Comparison of ENCODE assay signal across 8 cellular contexts in genomic region chr19:45769821-45770191, GRCh38. TPM values are rescaled to one million over a fixed set of nuclear protein-coding genes. Genes with fewer than 3 reads are reported as not detected.
DNase-seq lines count a peak whose midpoint lies in the region; ATAC-seq and TF ChIP-seq lines count a peak whose summit lies in the region.

No MANE protein-coding gene starts in this region.

- H3K27me3 ChIP-seq in Caco-2 (replicated peaks; ENCODE audit: control insufficient read depth, insufficient read depth, low read length) (no peaks in the 10 kb centered on the region), uterus (no peaks in the 10 kb centered on the region)

- CTCF ChIA-PET in Caco-2 (lab: Charles Lee): interaction anchor here (0.6 to 3.6 kb wide), 30 partner anchors 10 to 832 kb away, joined by 3 to 82 read pairs (median 6); partner anchors contain the start of genes CALM3, DMPK, DMWD and FBXO46

- H3K27ac Mint-ChIP-seq in Caco-2 (ENCODE audit: unreplicated experiment) (peak overlapping the region; percentile 96), natural killer cell (peak overlapping the region; percentile 91 to 92)

- H3K4me1 Mint-ChIP-seq in Caco-2 (ENCODE audit: low read depth, unreplicated experiment) (peaks cover 12% of the 10 kb centered on the region), natural killer cell (peaks cover 5 to 28% of the 10 kb centered on the region in 2 donors)

- no peak for TF ChIP-seq POLR2A in erythroblast (IDR thresholded peaks at IDR 0.05; ENCODE audit: low read length)
- no peak for TF ChIP-seq POLR2A in uterus (IDR thresholded peaks at IDR 0.05)

- DNase-seq in Caco-2 (no peak), HS-27A (ENCODE audit: low read depth) (peak; percentile 42), erythroblast (lab: John Stamatoyannopoulos, UW) (peak; percentile 81 to 84), natural killer cell (peak; percentile 69), uterus (peak; percentile 72), retina (no peak)
- DNase-seq in activated CD4-positive, alpha-beta T cell treated with anti-CD3 and anti-CD28 coated beads for 48 hours: peak; percentile 62

- H3K9me3 Mint-ChIP-seq in Caco-2 (ENCODE audit: unreplicated experiment): no peaks in the 10 kb centered on the region
- H3K9me3 Mint-ChIP-seq in natural killer cell: no peaks in the 10 kb centered on the region

- intact Hi-C loops in Caco-2 (cut with micrococcal nuclease; ENCODE audit: unreplicated experiment) (loop anchor here (1.0 to 5.0 kb wide), 7 partner anchors 9 to 112 kb away; partner anchors contain the start of gene FBXO46), natural killer cell (cut with micrococcal nuclease) (loop anchor here (1.0 to 10.0 kb wide), 6 partner anchors 9 to 245 kb away; partner anchors contain the start of genes FOXA3 and SYMPK), uterus (cut with DNase I; ENCODE audit: low total_unique reads) (no loop called here)

- H3K27me3 Mint-ChIP-seq in Caco-2 (ENCODE audit: insufficient read depth, unreplicated experiment): no peaks in the 10 kb centered on the region
- peaks cover 0 to 3% of the 10 kb centered on the region in 2 donors for H3K27me3 Mint-ChIP-seq in natural killer cell (ENCODE audit: low read depth in 2 of 2)

- peak overlapping the region; percentile 97 for H3K4me3 Mint-ChIP-seq in Caco-2 (ENCODE audit: unreplicated experiment)
- peak overlapping the region; percentile 90 for H3K4me3 Mint-ChIP-seq in natural killer cell

- ATAC-seq in natural killer cell (peak; percentile 42 to 65 (median 44)), GM21367 (IDR thresholded peaks at IDR 0.05; ENCODE audit: unreplicated experiment) (no peak)

- H3K4me3 ChIP-seq in Caco-2 (ENCODE audit: low read depth, low read length) (peak overlapping the region; percentile 76), uterus (peak overlapping the region; percentile 47 to 55)

- POLR2A ChIA-PET in Caco-2 (lab: Charles Lee): interaction anchor here (0.5 to 3.7 kb wide), 17 partner anchors 9 to 302 kb away, joined by 3 to 64 read pairs (median 6); partner anchors contain the start of genes DMPK, DMWD, FBXO46 and FOSB

- H3K9me3 ChIP-seq in Caco-2 (no peaks in the 10 kb centered on the region), uterus (no peaks in the 10 kb centered on the region)

- peak overlapping the region; percentile 90 to 92 for H3K27ac ChIP-seq in uterus

- H3K36me3 Mint-ChIP-seq in Caco-2 (ENCODE audit: insufficient read depth, unreplicated experiment): peaks cover 65% of the 10 kb centered on the region
- H3K36me3 Mint-ChIP-seq in natural killer cell: no peaks in the 10 kb centered on the region

- TSS peak; percentile 37 for BruUV-seq in Caco-2 (replicated peaks; lab: Mats Ljungman, UMichigan)

- no peak for TF ChIP-seq CTCF in Caco-2 (IDR thresholded peaks at IDR 0.05; ENCODE audit: insufficient read depth in 1 of 2, low read depth in 1 of 2, low read length in 1 of 2, severe bottlenecking in 1 of 2, unreplicated experiment in 1 of 2)
- TF ChIP-seq CTCF in natural killer cell (IDR thresholded peaks at IDR 0.05): no peak
- TF ChIP-seq CTCF in uterus (IDR thresholded peaks at IDR 0.05): no peak

- no peaks in the 10 kb centered on the region for H3K36me3 ChIP-seq in Caco-2 (ENCODE audit: control insufficient read depth, insufficient read depth, low read length)
- H3K36me3 ChIP-seq in uterus: no peaks in the 10 kb centered on the region

- H3K4me1 ChIP-seq in Caco-2 (peaks cover 6% of the 10 kb centered on the region), uterus (peaks cover 6 to 22% of the 10 kb centered on the region in 2 donors)

RNA-seq across cellular contexts. Expression of gene SIX5, which starts 0.8 kb away (rescaled TPM):
- total RNA-seq in Caco-2 (2022) (23.7 and 28.6 TPM in 2 replicates), natural killer cell (1 to 10 TPM; 2.1 to 3.3 (median 3.1) TPM), uterus (10 to 100 TPM in 2 of 4 donors, 1 to 10 TPM in 2; 4.4 to 48.9 (median 12.5) TPM)

RNA-seq across cellular contexts. Expression of gene DMPK, which starts 12.5 kb away (rescaled TPM):
- total RNA-seq in Caco-2 (2022) (28.1 and 30.2 TPM in 2 replicates), natural killer cell (10 to 100 TPM; 48.1 to 67.5 (median 49.8) TPM), uterus (100 to 1,000 TPM in 1 of 4 donors, 10 to 100 TPM in 3; 15.3 to 211 (median 43.8) TPM)

RNA-seq across cellular contexts. Expression of gene DMWD, which starts 22.8 kb away (rescaled TPM):
- total RNA-seq in Caco-2 (2022) (72.4 and 76.3 TPM in 2 replicates), natural killer cell (10 to 100 TPM; 66.2 to 82.1 (median 66.3) TPM), uterus (100 to 1,000 TPM in 1 of 4 donors, 10 to 100 TPM in 2, 1 to 10 TPM in 1; 4.4 to 103 (median 36.9) TPM)

RNA-seq across cellular contexts. Expression of gene MEIOSIN, which starts 36.6 kb away (rescaled TPM):
- total RNA-seq in Caco-2 (2022): not detected in 2 replicates
- total RNA-seq in natural killer cell: not detected
- not detected for total RNA-seq in uterus

RNA-seq across cellular contexts. Expression of gene FBXO46, which starts 39.1 kb away (rescaled TPM):
- total RNA-seq in Caco-2 (2022) (31.0 and 37.0 TPM in 2 replicates), natural killer cell (10 to 100 TPM; 24.8 to 35.7 (median 31.1) TPM), uterus (10 to 100 TPM in 3 of 4 donors, 1 to 10 TPM in 1; 7.0 to 36.1 (median 15.2) TPM)

Comparison
In these comparisons a context has a peak if more than half of its experiments do, and no peak if none do; other contexts are left out.
1. DNase-seq: peak in HS-27A (single experiment), activated CD4-positive, alpha-beta T cell treated with anti-CD3 and anti-CD28 coated beads for 48 hours (single experiment), erythroblast (2 of 2), natural killer cell (single experiment) and uterus (2 of 2); none in Caco-2 (0 of 2) and retina (single experiment).